1 cellular context compared by ENCODE assay signal in genomic region chr6:122399055-122399347, GRCh38.
TF ChIP-seq lines count a peak whose summit lies in the region.

No MANE protein-coding gene starts in this region.

TF ChIP-seq in GM12878, 131 proteins besides CTCF, POLR2A, EP300 and RAD21 (continued from another document):
- TF ChIP-seq, protein P1, sequence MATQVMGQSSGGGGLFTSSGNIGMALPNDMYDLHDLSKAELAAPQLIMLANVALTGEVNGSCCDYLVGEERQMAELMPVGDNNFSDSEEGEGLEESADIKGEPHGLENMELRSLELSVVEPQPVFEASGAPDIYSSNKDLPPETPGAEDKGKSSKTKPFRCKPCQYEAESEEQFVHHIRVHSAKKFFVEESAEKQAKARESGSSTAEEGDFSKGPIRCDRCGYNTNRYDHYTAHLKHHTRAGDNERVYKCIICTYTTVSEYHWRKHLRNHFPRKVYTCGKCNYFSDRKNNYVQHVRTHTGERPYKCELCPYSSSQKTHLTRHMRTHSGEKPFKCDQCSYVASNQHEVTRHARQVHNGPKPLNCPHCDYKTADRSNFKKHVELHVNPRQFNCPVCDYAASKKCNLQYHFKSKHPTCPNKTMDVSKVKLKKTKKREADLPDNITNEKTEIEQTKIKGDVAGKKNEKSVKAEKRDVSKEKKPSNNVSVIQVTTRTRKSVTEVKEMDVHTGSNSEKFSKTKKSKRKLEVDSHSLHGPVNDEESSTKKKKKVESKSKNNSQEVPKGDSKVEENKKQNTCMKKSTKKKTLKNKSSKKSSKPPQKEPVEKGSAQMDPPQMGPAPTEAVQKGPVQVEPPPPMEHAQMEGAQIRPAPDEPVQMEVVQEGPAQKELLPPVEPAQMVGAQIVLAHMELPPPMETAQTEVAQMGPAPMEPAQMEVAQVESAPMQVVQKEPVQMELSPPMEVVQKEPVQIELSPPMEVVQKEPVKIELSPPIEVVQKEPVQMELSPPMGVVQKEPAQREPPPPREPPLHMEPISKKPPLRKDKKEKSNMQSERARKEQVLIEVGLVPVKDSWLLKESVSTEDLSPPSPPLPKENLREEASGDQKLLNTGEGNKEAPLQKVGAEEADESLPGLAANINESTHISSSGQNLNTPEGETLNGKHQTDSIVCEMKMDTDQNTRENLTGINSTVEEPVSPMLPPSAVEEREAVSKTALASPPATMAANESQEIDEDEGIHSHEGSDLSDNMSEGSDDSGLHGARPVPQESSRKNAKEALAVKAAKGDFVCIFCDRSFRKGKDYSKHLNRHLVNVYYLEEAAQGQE (IDR thresholded peaks at IDR 0.05; ENCODE audit: low read depth, low read length) = no peak
- no peak for TF ChIP-seq EZH2 (IDR thresholded peaks at IDR 0.05; ENCODE audit: borderline replicate concordance, control insufficient read depth, low read depth, low read length)
- TF ChIP-seq MXI1 (IDR thresholded peaks at IDR 0.05; ENCODE audit: low read depth, low read length) = 0 out of 2 replicates have a peak, but pooled peaks have one; percentile 44
- no peak for TF ChIP-seq TAF1 (IDR thresholded peaks at IDR 0.05; ENCODE audit: borderline replicate concordance, low read depth, low read length)
- TF ChIP-seq YBX1 (IDR thresholded peaks at IDR 0.05) = no peak
- peak; percentile 46; the same call in 1 of the 3 replicates for TF ChIP-seq POU2F2 (IDR thresholded peaks at IDR 0.05; ENCODE audit: borderline replicate concordance, low read depth, low read length)
- TF ChIP-seq, protein P2, sequence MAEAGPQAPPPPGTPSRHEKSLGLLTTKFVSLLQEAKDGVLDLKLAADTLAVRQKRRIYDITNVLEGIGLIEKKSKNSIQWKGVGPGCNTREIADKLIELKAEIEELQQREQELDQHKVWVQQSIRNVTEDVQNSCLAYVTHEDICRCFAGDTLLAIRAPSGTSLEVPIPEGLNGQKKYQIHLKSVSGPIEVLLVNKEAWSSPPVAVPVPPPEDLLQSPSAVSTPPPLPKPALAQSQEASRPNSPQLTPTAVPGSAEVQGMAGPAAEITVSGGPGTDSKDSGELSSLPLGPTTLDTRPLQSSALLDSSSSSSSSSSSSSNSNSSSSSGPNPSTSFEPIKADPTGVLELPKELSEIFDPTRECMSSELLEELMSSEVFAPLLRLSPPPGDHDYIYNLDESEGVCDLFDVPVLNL (IDR thresholded peaks at IDR 0.05; ENCODE audit: low read depth, low read length) = no peak
- no peak for TF ChIP-seq ATF7 (IDR thresholded peaks at IDR 0.05; ENCODE audit: low read depth)
